Comparison of ENCODE assay signal across 8 cellular contexts in the genomic region with DNA sequence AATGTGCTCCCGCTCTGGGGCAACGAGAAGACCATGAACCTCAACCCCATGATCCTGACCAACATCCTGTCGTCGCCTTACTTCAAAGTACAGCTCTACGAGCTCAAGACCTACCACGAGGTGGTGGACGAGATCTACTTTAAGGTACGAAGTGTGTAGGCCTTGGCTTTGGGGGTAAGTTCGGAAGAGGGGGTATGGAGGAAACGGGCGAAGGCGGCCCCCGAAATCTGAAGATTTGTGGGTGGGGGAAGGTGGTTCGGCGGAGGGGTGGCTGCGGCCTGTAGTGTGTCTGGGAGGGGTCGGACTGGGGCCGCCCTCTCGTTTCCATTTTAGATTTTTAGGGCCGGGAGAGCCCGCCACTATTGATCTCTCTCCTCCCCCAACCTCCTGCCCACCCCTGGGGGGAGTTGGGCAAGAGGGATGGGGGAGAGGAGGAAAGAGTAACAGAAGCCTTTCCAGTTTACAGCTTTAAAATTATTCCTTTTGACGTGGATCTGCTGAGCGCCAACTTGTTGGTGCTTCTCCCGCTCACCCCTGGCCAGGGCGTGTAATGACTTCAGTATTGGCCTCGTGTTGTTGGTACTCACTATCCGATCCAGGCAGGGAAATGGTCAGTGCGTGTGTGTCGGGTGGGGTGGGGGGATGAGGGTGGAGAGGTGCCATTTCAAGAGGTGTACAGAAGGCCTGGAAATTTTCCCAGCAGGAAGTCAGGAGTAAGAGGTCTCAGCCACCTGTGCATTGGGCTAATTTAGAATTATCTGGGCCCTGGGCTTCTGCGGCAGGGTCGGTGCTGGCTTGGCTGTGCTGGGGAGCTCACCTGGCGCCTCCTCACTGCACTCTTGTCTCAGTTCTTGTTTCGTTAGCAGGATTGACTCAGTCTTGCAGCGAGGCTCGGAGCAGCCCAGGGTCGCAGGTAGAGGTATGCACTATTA. TPM values are rescaled to one million over a fixed set of nuclear protein-coding genes. Genes with fewer than 3 reads are reported as not detected.
DNase-seq lines count a peak whose midpoint lies in the region; ATAC-seq and TF ChIP-seq lines count a peak whose summit lies in the region.

No MANE protein-coding gene starts in this region.

- 1% methylated on average over 20 of the region's 36 CpGs for whole genome bisulfite sequencing in mesenchymal stem cell

- TF ChIP-seq CTCF in AG09309 (IDR thresholded peaks at IDR 0.05; ENCODE audit: control insufficient read depth, insufficient read depth, low read depth, low read length, missing control alignments): peak; percentile 37

- H3K4me3 ChIP-seq in AG09309 (ENCODE audit: control insufficient read depth, low read depth, low read length) (peak overlapping the region; percentile 89), duodenal mucosa (ENCODE audit: low read depth in 1 of 2, low read length in 2 of 2) (peak overlapping the region; percentile 81 to 93), mesenchymal stem cell (ENCODE audit: insufficient read depth in 1 of 2, low read depth in 1 of 2, low read length in 2 of 2) (peak overlapping the region; percentile 93 to 99)

- peaks cover 13% of the 10 kb centered on the region in 2 donors for H3K4me1 ChIP-seq in duodenal mucosa (ENCODE audit: control insufficient read depth in 1 of 2, insufficient read depth in 2 of 2, low read length in 2 of 2)
- H3K4me1 ChIP-seq in mesenchymal stem cell (ENCODE audit: control insufficient read depth, insufficient read depth, low read depth, low read length): no peaks in the 10 kb centered on the region

- H3K4me3 Mint-ChIP-seq in activated CD4-positive, alpha-beta memory T cell treated with anti-CD3 and anti-CD28 coated beads, Interleukin-2, amount 10 ng/mL, durations not matched to agents 7 days and 5 days: peak overlapping the region; percentile 91

- H3K27me3 ChIP-seq in duodenal mucosa (ENCODE audit: control insufficient read depth in 1 of 2, insufficient read depth in 2 of 2, low read length in 2 of 2): no peaks in the 10 kb centered on the region
- H3K27me3 ChIP-seq in mesenchymal stem cell (ENCODE audit: control insufficient read depth in 1 of 2, insufficient read depth in 1 of 2, low read length in 2 of 2): no peaks in the 10 kb centered on the region

- peak overlapping the region in 1 of 2 experiments; percentile 95 for H3K14ac ChIP-seq in mesenchymal stem cell (ENCODE audit: low read length in 2 of 2)

- H2BK5ac ChIP-seq in mesenchymal stem cell (ENCODE audit: low read depth, low read length, poor library complexity, severe bottlenecking): peak overlapping the region; percentile 15

- peaks cover 49% of the 10 kb centered on the region for H3K36me3 Mint-ChIP-seq in activated CD4-positive, alpha-beta memory T cell treated with anti-CD3 and anti-CD28 coated beads, Interleukin-2, amount 10 ng/mL, durations not matched to agents 7 days and 5 days (ENCODE audit: low read depth)

- H3K36me3 ChIP-seq in duodenal mucosa (ENCODE audit: control insufficient read depth in 1 of 2, insufficient read depth in 2 of 2, low read length in 2 of 2): peaks cover 19 to 22% of the 10 kb centered on the region in 2 donors
- peaks cover 3 to 26% of the 10 kb centered on the region in 2 experiments for H3K36me3 ChIP-seq in mesenchymal stem cell (ENCODE audit: control insufficient read depth in 1 of 2, insufficient read depth in 2 of 2, low read depth in 1 of 2, low read length in 2 of 2)

- peak overlapping the region; percentile 68 to 89 for H3K4ac ChIP-seq in mesenchymal stem cell (ENCODE audit: low read depth in 1 of 2, low read length in 2 of 2)

- H3K4me2 ChIP-seq in mesenchymal stem cell (ENCODE audit: low read length, poor library complexity, severe bottlenecking): peak overlapping the region; percentile 82

- no peaks in the 10 kb centered on the region for H3K9me3 ChIP-seq in duodenal mucosa (ENCODE audit: control insufficient read depth in 1 of 2, low read length in 2 of 2)
- no peaks in the 10 kb centered on the region for H3K9me3 ChIP-seq in mesenchymal stem cell (ENCODE audit: control insufficient read depth, low read length)

- no peaks in the 10 kb centered on the region for H3K27me3 Mint-ChIP-seq in activated CD4-positive, alpha-beta memory T cell treated with anti-CD3 and anti-CD28 coated beads, Interleukin-2, amount 10 ng/mL, durations not matched to agents 7 days and 5 days

- DNase-seq in AG09309 (ENCODE audit: low read depth) (peak; percentile 18), NCI-H460 (ENCODE audit: extremely low read depth, low read depth) (peak; percentile 50), mesenchymal stem cell (peak; percentile 86)
- peak; percentile 84 for DNase-seq in activated CD4-positive, alpha-beta memory T cell treated with anti-CD3 and anti-CD28 coated beads, Interleukin-2, amount 10 ng/mL, durations not matched to agents 7 days and 5 days
- peak; percentile 44 to 60 for DNase-seq in stimulated activated CD8-positive, alpha-beta memory T cell treated with anti-CD3 and anti-CD28 coated beads, Interleukin-4, amount 100 ng/mL, for 1 hour (ENCODE audit: low read depth in 2 of 2, low spot score in 1 of 2)

- ATAC-seq in GM18873 (IDR thresholded peaks at IDR 0.05; ENCODE audit: low FRiP score, unreplicated experiment): peak; percentile 50
- peak; percentile 53 for ATAC-seq in HG03135 (IDR thresholded peaks at IDR 0.05; ENCODE audit: unreplicated experiment)

- no peak overlapping the region for H2AK5ac ChIP-seq in mesenchymal stem cell (ENCODE audit: low read length, severe bottlenecking)

- peak overlapping the region in 1 of 2 experiments; percentile 54 for H2BK12ac ChIP-seq in mesenchymal stem cell (ENCODE audit: low read length in 2 of 2)

- H3K79me1 ChIP-seq in mesenchymal stem cell (replicated peaks; ENCODE audit: low read length, poor library complexity, severe bottlenecking): peaks cover 9% of the 10 kb centered on the region

- peaks cover 50% of the 10 kb centered on the region for H3K4me1 Mint-ChIP-seq in activated CD4-positive, alpha-beta memory T cell treated with anti-CD3 and anti-CD28 coated beads, Interleukin-2, amount 10 ng/mL, durations not matched to agents 7 days and 5 days

- CTCF ChIA-PET in activated CD4-positive, alpha-beta memory T cell treated with anti-CD3 and anti-CD28 coated beads, Interleukin-2, amount 10 ng/mL, durations not matched to agents 7 days and 5 days (lab: Charles Lee): interaction anchor here (0.5 to 4.8 kb wide), 23 partner anchors 10 to 552 kb away, joined by 3 to 64 read pairs (median 6); partner anchors contain the start of genes CLCC1, EEIG2, ELAPOR1 and HENMT1

- H3K9ac ChIP-seq in duodenal mucosa (ENCODE audit: low read depth in 1 of 2, low read length in 2 of 2) (peak overlapping the region; percentile 65 to 92), mesenchymal stem cell (ENCODE audit: low read length) (peak overlapping the region; percentile 97)

- H2AFZ ChIP-seq in mesenchymal stem cell (ENCODE audit: low read depth, low read length): no peak overlapping the region

- H4K91ac ChIP-seq in mesenchymal stem cell (ENCODE audit: low read length): peak overlapping the region; percentile 67

- peak overlapping the region; percentile 86 for H2BK120ac ChIP-seq in mesenchymal stem cell (ENCODE audit: low read depth, low read length)

- H3K27ac ChIP-seq in duodenal mucosa (ENCODE audit: low read depth, low read length): peak overlapping the region; percentile 98
- H3K27ac ChIP-seq in mesenchymal stem cell (ENCODE audit: low read length, poor library complexity, severe bottlenecking): peak overlapping the region; percentile 7

- H3K27ac Mint-ChIP-seq in activated CD4-positive, alpha-beta memory T cell treated with anti-CD3 and anti-CD28 coated beads, Interleukin-2, amount 10 ng/mL, durations not matched to agents 7 days and 5 days: peak overlapping the region; percentile 96

- peak overlapping the region; percentile 96 to 98 for H3K18ac ChIP-seq in mesenchymal stem cell (ENCODE audit: low read depth in 1 of 2, low read length in 2 of 2)

- H2BK15ac ChIP-seq in mesenchymal stem cell (ENCODE audit: low read depth, poor library complexity, severe bottlenecking): peak overlapping the region; percentile 30

- POLR2A ChIA-PET in activated CD4-positive, alpha-beta memory T cell treated with anti-CD3 and anti-CD28 coated beads, Interleukin-2, amount 10 ng/mL, durations not matched to agents 7 days and 5 days (lab: Charles Lee): interaction anchor here (0.6 to 5.6 kb wide), 54 partner anchors 8 to 1646 kb away, joined by 3 to 338 read pairs (median 5); partner anchors contain the start of genes CLCC1, EEIG2, FNDC7 and GNAI3

- H4K8ac ChIP-seq in mesenchymal stem cell (ENCODE audit: low read length): peak overlapping the region; percentile 88

- peak overlapping the region in 1 of 2 experiments; percentile 95 for H3K23ac ChIP-seq in mesenchymal stem cell (ENCODE audit: low read length in 2 of 2)

- H3K9me3 Mint-ChIP-seq in activated CD4-positive, alpha-beta memory T cell treated with anti-CD3 and anti-CD28 coated beads, Interleukin-2, amount 10 ng/mL, durations not matched to agents 7 days and 5 days: no peaks in the 10 kb centered on the region

RNA-seq across cellular contexts. Expression of gene PRPF38B, which starts 0.9 kb away (rescaled TPM):
- 17.0 and 23.7 TPM in 2 replicates for total RNA-seq in NCI-H460 (2014; rRNA removed; shearing (Covaris generic))
- 51.7 and 75.6 TPM in 2 replicates for polyA plus RNA-seq in NCI-H460 (2014; cell fraction: nucleus; rRNA removed)
- total RNA-seq in activated CD4-positive, alpha-beta memory T cell treated with anti-CD3 and anti-CD28 coated beads, Interleukin-2, amount 10 ng/mL, durations not matched to agents 7 days and 5 days: 10 to 100 TPM; 68.5 to 70.5 TPM
- 36.3 TPM for polyA plus RNA-seq in mesenchymal stem cell (2013, experiment 1 of 2)
- polyA plus RNA-seq in mesenchymal stem cell (2013, experiment 2 of 2): 36.0 TPM

RNA-seq across cellular contexts. Expression of gene FNDC7, which starts 19.7 kb away (rescaled TPM):
- total RNA-seq in NCI-H460 (2014; rRNA removed; shearing (Covaris generic)): not detected in 2 replicates
- not detected in 2 replicates for polyA plus RNA-seq in NCI-H460 (2014; cell fraction: nucleus; rRNA removed)
- total RNA-seq in activated CD4-positive, alpha-beta memory T cell treated with anti-CD3 and anti-CD28 coated beads, Interleukin-2, amount 10 ng/mL, durations not matched to agents 7 days and 5 days: under 1 TPM in 1 of 2 experiments, not detected in 1; 0.05 TPM
- not detected for polyA plus RNA-seq in mesenchymal stem cell (2013, experiment 1 of 2)
- polyA plus RNA-seq in mesenchymal stem cell (2013, experiment 2 of 2): 0.01 TPM

RNA-seq across cellular contexts. Expression of gene HENMT1, which starts 32.1 kb away (rescaled TPM):
- total RNA-seq in NCI-H460 (2014; rRNA removed; shearing (Covaris generic)): 2.5 and 2.6 TPM in 2 replicates
- polyA plus RNA-seq in NCI-H460 (2014; cell fraction: nucleus; rRNA removed): 1.3 and 1.5 TPM in 2 replicates
- total RNA-seq in activated CD4-positive, alpha-beta memory T cell treated with anti-CD3 and anti-CD28 coated beads, Interleukin-2, amount 10 ng/mL, durations not matched to agents 7 days and 5 days: 10 to 100 TPM; 26.7 to 27.3 TPM
- 2.1 TPM for polyA plus RNA-seq in mesenchymal stem cell (2013, experiment 1 of 2)
- 2.1 TPM for polyA plus RNA-seq in mesenchymal stem cell (2013, experiment 2 of 2)

RNA-seq across cellular contexts. Expression of gene STXBP3, which starts 53.5 kb away (rescaled TPM):
- total RNA-seq in NCI-H460 (2014; rRNA removed; shearing (Covaris generic)): 52.1 and 52.2 TPM in 2 replicates
- polyA plus RNA-seq in NCI-H460 (2014; cell fraction: nucleus; rRNA removed): 36.5 and 55.1 TPM in 2 replicates
- total RNA-seq in activated CD4-positive, alpha-beta memory T cell treated with anti-CD3 and anti-CD28 coated beads, Interleukin-2, amount 10 ng/mL, durations not matched to agents 7 days and 5 days: 10 to 100 TPM; 55.9 to 60.8 TPM
- 21.6 TPM for polyA plus RNA-seq in mesenchymal stem cell (2013, experiment 1 of 2)
- 25.4 TPM for polyA plus RNA-seq in mesenchymal stem cell (2013, experiment 2 of 2)

Comparison
In these comparisons a context has a peak if more than half of its experiments do, and no peak if none do; other contexts are left out.
1. Peak in every context shown above with its lines: DNase-seq, ATAC-seq, H3K4me3 ChIP-seq and H3K27ac ChIP-seq.
2. DNase-seq: peak in every context shown above with its lines; median percentile 86 in mesenchymal stem cell; 84 in activated CD4-positive, alpha-beta memory T cell treated with anti-CD3 and anti-CD28 coated beads, Interleukin-2, amount 10 ng/mL, durations not matched to agents 7 days and 5 days; 52 in stimulated activated CD8-positive, alpha-beta memory T cell treated with anti-CD3 and anti-CD28 coated beads, Interleukin-4, amount 100 ng/mL, for 1 hour; 50 in NCI-H460; 18 in AG09309.